In the genomic region with DNA sequence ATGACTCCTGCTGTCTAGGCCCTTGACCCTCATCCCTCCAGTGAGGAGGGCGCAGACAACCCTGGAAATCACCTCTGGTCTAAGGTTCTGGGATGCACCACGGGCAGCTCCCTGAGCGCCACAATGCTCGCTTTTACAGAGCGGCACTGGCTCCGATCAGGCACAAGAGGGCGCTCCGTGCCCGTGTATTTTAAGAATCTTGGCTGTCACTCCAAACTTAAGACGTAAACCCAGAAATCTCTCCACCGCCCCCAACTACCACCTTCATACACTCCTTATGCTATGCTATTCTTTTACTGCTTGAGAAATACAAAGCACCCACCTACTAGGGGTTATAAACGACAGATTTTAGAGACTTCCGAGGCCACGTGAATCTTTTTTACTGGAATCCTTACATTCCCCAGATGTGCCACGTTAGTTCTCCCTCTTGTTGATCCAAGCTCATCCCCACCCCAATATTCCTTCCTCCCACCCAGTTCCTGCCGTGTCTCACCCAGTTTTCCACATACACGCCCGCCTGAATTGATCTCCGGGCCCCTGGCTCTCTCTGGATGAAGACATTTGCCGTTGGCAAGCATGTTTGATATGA, we compare ENCODE assay signal across 8 cellular contexts.
DNase-seq lines count a peak whose midpoint lies in the region; ATAC-seq and TF ChIP-seq lines count a peak whose summit lies in the region.

No MANE protein-coding gene starts in this region.

- intact Hi-C loops in Panc1 (cut with micrococcal nuclease; ENCODE audit: unreplicated experiment): loop anchor here (1.0 to 2.0 kb wide), 3 partner anchors 24 to 756 kb away; no protein-coding TSS in a partner anchor
- intact Hi-C loops in mucosa of descending colon (cut with DNase I, micrococcal nuclease): no loop called here

- POLR2A ChIA-PET in Panc1 (lab: Charles Lee): no interaction called here

- H3K36me3 ChIP-seq in Panc1 (ENCODE audit: control insufficient read depth, insufficient read depth, low read length): no peaks in the 10 kb centered on the region
- H3K36me3 ChIP-seq in endodermal cell (ENCODE audit: control insufficient read depth, insufficient read depth, low read length): no peaks in the 10 kb centered on the region
- H3K36me3 ChIP-seq in mucosa of descending colon (ENCODE audit: low read depth): no peaks in the 10 kb centered on the region

- H3K9me3 ChIP-seq in Panc1 (ENCODE audit: control insufficient read depth, insufficient read depth, low read depth, low read length) (no peaks in the 10 kb centered on the region), endodermal cell (ENCODE audit: control insufficient read depth, low read length) (no peaks in the 10 kb centered on the region), mucosa of descending colon (no peaks in the 10 kb centered on the region)

- CTCF ChIA-PET in Panc1 (lab: Charles Lee): interaction anchor here (0.7 to 1.8 kb wide), 4 partner anchors 200 to 1071 kb away, joined by 3 to 15 read pairs (median 4); no protein-coding TSS in a partner anchor

- peaks cover 5% of the 10 kb centered on the region for H3K4me1 Mint-ChIP-seq in endodermal cell
- H3K4me1 Mint-ChIP-seq in activated T-cell treated with anti-CD3 and anti-CD28 coated beads, Interleukin-2, amount 50 U/mL, for 4 hours (ENCODE audit: low read depth): no peaks in the 10 kb centered on the region

- H3K27me3 Mint-ChIP-seq in endodermal cell (ENCODE audit: insufficient read depth): peaks cover 43% of the 10 kb centered on the region
- peaks cover 17% of the 10 kb centered on the region for H3K27me3 Mint-ChIP-seq in activated T-cell treated with anti-CD3 and anti-CD28 coated beads, Interleukin-2, amount 50 U/mL, for 4 hours (ENCODE audit: low read depth)

- no peak overlapping the region for H3K9ac ChIP-seq in endodermal cell (ENCODE audit: extremely low read depth, low read length, poor library complexity, severe bottlenecking)

- TF ChIP-seq CTCF in GM12864 (IDR thresholded peaks at IDR 0.05; ENCODE audit: low read depth, low read length, missing control alignments) (peak; percentile 77), HL-60 (IDR thresholded peaks at IDR 0.05; ENCODE audit: insufficient read depth, low read length) (peak; percentile 70), Panc1 (IDR thresholded peaks at IDR 0.05) (peak; percentile 95), endodermal cell (conservative IDR thresholded peaks at IDR 0.05) (peak; percentile 97), mucosa of descending colon (IDR thresholded peaks at IDR 0.05) (peak; percentile 31)

- no peak overlapping the region for H3K27ac Mint-ChIP-seq in endodermal cell

- H3K4me3 ChIP-seq in GM12864 (ENCODE audit: low read depth, low read length) (no peak overlapping the region), HL-60 (replicated peaks; ENCODE audit: insufficient read depth, low read length) (no peak overlapping the region), Panc1 (ENCODE audit: low read depth in 2 of 2, low read length in 2 of 2) (peak overlapping the region in 1 of 2 experiments; percentile 9; a peak in 1 of 4 replicates), endodermal cell (ENCODE audit: low read length) (no peak overlapping the region), mucosa of descending colon (no peak overlapping the region)

- H3K9me3 Mint-ChIP-seq in endodermal cell: no peaks in the 10 kb centered on the region
- no peaks in the 10 kb centered on the region for H3K9me3 Mint-ChIP-seq in activated T-cell treated with anti-CD3 and anti-CD28 coated beads, Interleukin-2, amount 50 U/mL, for 4 hours

- no peaks in the 10 kb centered on the region for H3K36me3 Mint-ChIP-seq in endodermal cell (ENCODE audit: low read depth)
- no peaks in the 10 kb centered on the region for H3K36me3 Mint-ChIP-seq in activated T-cell treated with anti-CD3 and anti-CD28 coated beads, Interleukin-2, amount 50 U/mL, for 4 hours (ENCODE audit: insufficient read depth)

- BruUV-seq in Panc1 (replicated peaks; lab: Mats Ljungman, UMichigan): no TSS peak

- H3K27ac ChIP-seq in HL-60 (replicated peaks) (no peak overlapping the region), Panc1 (ENCODE audit: low read length) (no peak overlapping the region), endodermal cell (ENCODE audit: low read depth, low read length) (no peak overlapping the region)

- in situ Hi-C loops in Panc1 (cut with HindIII; ENCODE audit: low pct_unique_long_range_greater_than_20kb, low sequenced_read_pairs): no loop called here

- no peaks in the 10 kb centered on the region for H3K4me1 ChIP-seq in Panc1 (ENCODE audit: control insufficient read depth, insufficient read depth, low read length)
- H3K4me1 ChIP-seq in endodermal cell (ENCODE audit: control insufficient read depth, insufficient read depth, low read length): no peaks in the 10 kb centered on the region
- H3K4me1 ChIP-seq in mucosa of descending colon (ENCODE audit: low read depth): peaks cover 5% of the 10 kb centered on the region

- WGBS in endodermal cell (ENCODE audit: insufficient coverage in 1 of 2, insufficient read length in 1 of 2), 2 experiments: 33 to 38% methylated on average over 12 to 20 of the region's 20 CpGs

- ATAC-seq in Panc1 (peak; percentile 83), mucosa of descending colon (peak; percentile 25), GM18517 (IDR thresholded peaks at IDR 0.05; ENCODE audit: unreplicated experiment) (no peak)
- ATAC-seq in activated T-cell treated with anti-CD3 and anti-CD28 coated beads, Interleukin-2, amount 50 U/mL, for 4 hours: no peak

- H3K27me3 ChIP-seq in HL-60 (ENCODE audit: insufficient read depth, poor library complexity, severe bottlenecking): peaks cover 3% of the 10 kb centered on the region
- H3K27me3 ChIP-seq in Panc1 (ENCODE audit: control insufficient read depth, insufficient read depth, low read length): peaks cover 25% of the 10 kb centered on the region
- peaks cover 19% of the 10 kb centered on the region for H3K27me3 ChIP-seq in endodermal cell (ENCODE audit: control insufficient read depth, insufficient read depth, low read length, poor library complexity, severe bottlenecking)

- DNase-seq in AG08395 (ENCODE audit: low spot score) (peak; percentile 64), GM12864 (ENCODE audit: low read depth) (peak; percentile 5), HL-60 (ENCODE audit: low read depth in 1 of 2, low spot score in 1 of 2) (peak in 1 of 2 experiments; percentile 16), Panc1 (ENCODE audit: low read depth, low spot score) (no peak), endodermal cell (peak; percentile 90), mucosa of descending colon (peak in 2 of 3 donors; percentile 38 to 41)
- no peak for DNase-seq in activated T-cell treated with anti-CD3 and anti-CD28 coated beads, Interleukin-2, amount 50 U/mL, for 4 hours

- H3K4me3 Mint-ChIP-seq in endodermal cell: no peak overlapping the region
- H3K4me3 Mint-ChIP-seq in activated T-cell treated with anti-CD3 and anti-CD28 coated beads, Interleukin-2, amount 50 U/mL, for 4 hours: no peak overlapping the region

Comparison
In these comparisons a context has a peak if more than half of its experiments do, and no peak if none do; other contexts are left out.
1. DNase-seq: peak in AG08395 (single experiment), GM12864 (single experiment), endodermal cell (single experiment) and mucosa of descending colon (2 of 3); none in Panc1 (single experiment) and activated T-cell treated with anti-CD3 and anti-CD28 coated beads, Interleukin-2, amount 50 U/mL, for 4 hours (single experiment).
2. CTCF ChIP-seq: peak in every context shown above with its lines; median percentile 97 in endodermal cell; 95 in Panc1; 77 in GM12864; 70 in HL-60; 31 in mucosa of descending colon.
3. ATAC-seq: peak in Panc1 (single experiment) and mucosa of descending colon (single experiment); none in GM18517 (single experiment) and activated T-cell treated with anti-CD3 and anti-CD28 coated beads, Interleukin-2, amount 50 U/mL, for 4 hours (0 of 2).